9 cellular contexts compared by ENCODE assay signal in genomic region chr1:100034465-100034864, GRCh38.
DNase-seq lines count a peak whose midpoint lies in the region; ATAC-seq, FAIRE-seq and TF ChIP-seq lines count a peak whose summit lies in the region.
"Had no signal": no experiment of that assay in that cellular context is flagged by ENCODE, and none has a peak within 500 bp of the region (broad histone marks: within the 10 kb centered on the region; RNA-seq: fewer than 3 reads in every experiment).

No MANE protein-coding gene starts in this region.

- peak overlapping the region; percentile 38 for H3K27ac ChIP-seq in cardiac muscle cell
- H3K27ac ChIP-seq in dorsolateral prefrontal cortex: peak overlapping the region in 58 of 59 donors; percentile 49 to 99 (median 96)

- no peak for FAIRE-seq in urothelium cell line (lab: Jason Lieb, UNC)

- no peaks in the 10 kb centered on the region for H3K9me3 ChIP-seq in cardiac muscle cell (ENCODE audit: low read depth)

- TF ChIP-seq CTCF in cardiac muscle cell (IDR thresholded peaks at IDR 0.05; ENCODE audit: low read depth, low read length) (peak; percentile 50), dorsolateral prefrontal cortex (IDR thresholded peaks at IDR 0.05 in 54 of 56, conservative IDR thresholded peaks at IDR 0.05 in 2 of 56; ENCODE audit: low read depth in 1 of 56, partially characterized antibody in 56 of 56) (peak in 38 of 56 donors; percentile 11 to 53 (median 36)), omental fat pad (IDR thresholded peaks at IDR 0.05) (no peak)

- no peaks in the 10 kb centered on the region for H3K4me1 ChIP-seq in cardiac muscle cell (ENCODE audit: low read depth)

- no peaks in the 10 kb centered on the region for H3K27me3 ChIP-seq in cardiac muscle cell
- no peaks in the 10 kb centered on the region for H3K27me3 ChIP-seq in dorsolateral prefrontal cortex

- ATAC-seq in Right ventricle myocardium inferior: no peak
- ATAC-seq in omental fat pad (ENCODE audit: low FRiP score): no peak
- no peak for ATAC-seq in left colon

- H3K36me3 ChIP-seq in cardiac muscle cell: no peaks in the 10 kb centered on the region

- intact Hi-C loops in Right ventricle myocardium inferior (cut with DNase I) (no loop called here), dorsolateral prefrontal cortex (cut with DNase I) (loop anchor here (10.0 kb wide), 3 partner anchors 190 to 860 kb away; partner anchors contain the start of genes EXTL2 (in 1 of the 2), RTCA (in 1 of the 2) and SLC30A7 (in 1 of the 2)), left colon (cut with DNase I, micrococcal nuclease) (no loop called here)

- peak; percentile 33 to 50 for DNase-seq in cardiac muscle cell (ENCODE audit: low read depth in 1 of 2, low spot score in 1 of 2)
- no peak for DNase-seq in Right ventricle myocardium inferior (ENCODE audit: missing footprints)
- DNase-seq in NCI-H524 treated with DMSO at 0.1 percent for 48 hours (lab: John Stamatoyannopoulos, UW): peak; percentile 19
- DNase-seq in dorsolateral prefrontal cortex: no peak
- DNase-seq in urothelium cell line (ENCODE audit: low spot score): peak; percentile 9
- no peak for DNase-seq in omental fat pad (ENCODE audit: low spot score)
- no peak for DNase-seq in left colon
- DNase-seq in activated gamma-delta T cell treated with Interleukin-2 at 50 U/mL for 16 hours: no peak
- DNase-seq: occipital lobe had no signal

- H3K4me3 ChIP-seq in cardiac muscle cell (no peak overlapping the region), dorsolateral prefrontal cortex (peak overlapping the region in 18 of 59 donors; percentile 6 to 96 (median 85))

Comparison
In these comparisons a context has a peak if more than half of its experiments do, and no peak if none do; other contexts are left out.
1. DNase-seq: peak in cardiac muscle cell (2 of 2), NCI-H524 treated with DMSO at 0.1 percent for 48 hours (single experiment) and urothelium cell line (single experiment); none in Right ventricle myocardium inferior (single experiment), dorsolateral prefrontal cortex (0 of 10), omental fat pad (single experiment), left colon (0 of 2) and activated gamma-delta T cell treated with Interleukin-2 at 50 U/mL for 16 hours (single experiment).
2. CTCF ChIP-seq: peak in cardiac muscle cell (single experiment) and dorsolateral prefrontal cortex (38 of 56); none in omental fat pad (0 of 3).
3. intact Hi-C loops: an anchor here in dorsolateral prefrontal cortex (10.0 kb wide); none called in Right ventricle myocardium inferior and left colon.